ENCODE assay signal across 15 cellular contexts in genomic region chr21:45290948-45291612, GRCh38. TPM values are rescaled to one million over a fixed set of nuclear protein-coding genes. Genes with fewer than 3 reads are reported as not detected.
DNase-seq lines count a peak whose midpoint lies in the region; ATAC-seq and TF ChIP-seq lines count a peak whose summit lies in the region.
"Had no signal": no experiment of that assay in that cellular context is flagged by ENCODE, and none has a peak within 500 bp of the region (broad histone marks: within the 10 kb centered on the region; RNA-seq: fewer than 3 reads in every experiment).

No MANE protein-coding gene starts in this region.

- intact Hi-C loops in cardiac septum (cut with DNase I): loop anchor here (5.0 to 10.0 kb wide), 3 partner anchors 149 to 531 kb away; no protein-coding TSS in a partner anchor
- intact Hi-C loops in Right ventricle myocardium superior (cut with DNase I): no loop called here
- intact Hi-C loops in uterus (cut with DNase I; ENCODE audit: low total_unique reads): no loop called here

- 84 to 93% methylated on average over 12 to 13 of the region's 14 CpGs for WGBS in mesodermal cell (ENCODE audit: insufficient coverage in 2 of 2), 2 experiments

- peak; percentile 70 for DNase-seq in cardiac septum (ENCODE audit: low spot score)
- no peak for DNase-seq in Right ventricle myocardium superior
- DNase-seq in brain microvascular endothelial cell: peak; percentile 53
- DNase-seq in uterus: peak in 1 of 2 donors; percentile 44
- DNase-seq in DMS53 (lab: John Stamatoyannopoulos, UW): no peak
- DNase-seq: activated CD8-positive, alpha-beta T cell treated with anti-CD3 and anti-CD28 coated beads for 36 hours; aorta; Kasumi-1; NCI-H2227 treated with DMSO at 0.1 percent for 48 hours had no signal

- in situ Hi-C loops in brain microvascular endothelial cell (cut with HindIII; ENCODE audit: low pct_ligation_motif_present, low sequenced_read_pairs): no loop called here

- H3K9me3 Mint-ChIP-seq in activated T-helper 17 cell treated with anti-CD3 and anti-CD28 coated beads, Interleukin-2, amount 50 U/mL, for 72 hours: no peaks in the 10 kb centered on the region
- H3K9me3 Mint-ChIP-seq: activated CD8-positive, alpha-beta T cell treated with anti-CD3 and anti-CD28 coated beads for 36 hours had no signal

- H3K4me3 Mint-ChIP-seq in activated T-helper 17 cell treated with anti-CD3 and anti-CD28 coated beads, Interleukin-2, amount 50 U/mL, for 72 hours: no peak overlapping the region
- H3K4me3 Mint-ChIP-seq: activated CD8-positive, alpha-beta T cell treated with anti-CD3 and anti-CD28 coated beads for 36 hours had no signal

- no peak overlapping the region for H3K27ac Mint-ChIP-seq in activated T-helper 17 cell treated with anti-CD3 and anti-CD28 coated beads, Interleukin-2, amount 50 U/mL, for 72 hours
- H3K27ac Mint-ChIP-seq: activated CD8-positive, alpha-beta T cell treated with anti-CD3 and anti-CD28 coated beads for 36 hours had no signal

- H3K4me3 ChIP-seq in brain microvascular endothelial cell (ENCODE audit: low read depth, low read length): no peak overlapping the region
- H3K4me3 ChIP-seq in mesodermal cell (ENCODE audit: extremely low read depth, insufficient read depth, low read length, poor library complexity, severe bottlenecking): no peak overlapping the region
- no peak overlapping the region for H3K4me3 ChIP-seq in uterus
- H3K4me3 ChIP-seq: psoas muscle, SJSA1 had no signal

- no peak for TF ChIP-seq CTCF in brain microvascular endothelial cell (IDR thresholded peaks at IDR 0.05; ENCODE audit: low read depth, low read length, missing control alignments)
- no peak for TF ChIP-seq CTCF in uterus (IDR thresholded peaks at IDR 0.05)

- H3K4me1 ChIP-seq in mesodermal cell (ENCODE audit: control insufficient read depth, insufficient read depth, low read length, poor library complexity, severe bottlenecking) (peaks cover 52% of the 10 kb centered on the region), uterus (peaks cover 12 to 33% of the 10 kb centered on the region in 2 donors)

- H3K9me3 ChIP-seq in mesodermal cell (ENCODE audit: control insufficient read depth, low read length): no peaks in the 10 kb centered on the region
- H3K9me3 ChIP-seq in uterus: no peaks in the 10 kb centered on the region
- H3K9me3 ChIP-seq: psoas muscle, SJSA1 had no signal

- H3K4me1 Mint-ChIP-seq in activated T-helper 17 cell treated with anti-CD3 and anti-CD28 coated beads, Interleukin-2, amount 50 U/mL, for 72 hours: peaks cover 3% of the 10 kb centered on the region

- ATAC-seq in Right ventricle myocardium superior (ENCODE audit: poor library complexity) (no peak), HG03025 (IDR thresholded peaks at IDR 0.05; ENCODE audit: low FRiP score, unreplicated experiment) (no peak)
- no peak for ATAC-seq in activated T-helper 17 cell treated with anti-CD3 and anti-CD28 coated beads, Interleukin-2, amount 50 U/mL, for 72 hours (replicated peaks)
- ATAC-seq: activated CD8-positive, alpha-beta T cell treated with anti-CD3 and anti-CD28 coated beads for 36 hours; esophagus mucosa; psoas muscle had no signal

- H3K36me3 Mint-ChIP-seq in activated T-helper 17 cell treated with anti-CD3 and anti-CD28 coated beads, Interleukin-2, amount 50 U/mL, for 72 hours (ENCODE audit: low read depth): peaks cover 5% of the 10 kb centered on the region

- H3K36me3 ChIP-seq in brain microvascular endothelial cell (replicated peaks) (peaks cover under 1% of the 10 kb centered on the region), mesodermal cell (ENCODE audit: control insufficient read depth, insufficient read depth, low read length) (peaks cover 20% of the 10 kb centered on the region), uterus (no peaks in the 10 kb centered on the region)

- TF ChIP-seq POLR2A in uterus (IDR thresholded peaks at IDR 0.05): no peak

- H3K27me3 Mint-ChIP-seq in activated T-helper 17 cell treated with anti-CD3 and anti-CD28 coated beads, Interleukin-2, amount 50 U/mL, for 72 hours: no peaks in the 10 kb centered on the region
- H3K27me3 Mint-ChIP-seq: activated CD8-positive, alpha-beta T cell treated with anti-CD3 and anti-CD28 coated beads for 36 hours had no signal

- H3K27ac ChIP-seq in brain microvascular endothelial cell (peak overlapping the region; percentile 24), mesodermal cell (ENCODE audit: low read depth, low read length, severe bottlenecking) (peak overlapping the region; percentile 62), uterus (peak overlapping the region; percentile 2 to 89)
- H3K27ac ChIP-seq: psoas muscle, SJSA1 had no signal

- H3K27me3 ChIP-seq in brain microvascular endothelial cell (replicated peaks): no peaks in the 10 kb centered on the region
- no peaks in the 10 kb centered on the region for H3K27me3 ChIP-seq in uterus
- H3K27me3 ChIP-seq: SJSA1 had no signal

RNA-seq across cellular contexts. Expression of gene POFUT2, which starts 3.4 kb away (rescaled TPM):
- total RNA-seq in cardiac septum (20.1 TPM), Right ventricle myocardium superior (15.3 TPM), uterus (10 to 100 TPM in 3 of 4 donors, 1 to 10 TPM in 1; 6.2 to 49.7 (median 24.6) TPM)
- 72.3 TPM for polyA plus RNA-seq in mesodermal cell (2013, experiment 1 of 2)
- 59.6 TPM for polyA plus RNA-seq in mesodermal cell (2013, experiment 2 of 2)
- total RNA-seq in activated T-helper 17 cell treated with anti-CD3 and anti-CD28 coated beads, Interleukin-2, amount 50 U/mL, for 72 hours: 10 to 100 TPM; 12.0 to 22.8 TPM

Comparison
In these comparisons a context has a peak if more than half of its experiments do, and no peak if none do; other contexts are left out.
1. DNase-seq: peak in cardiac septum (single experiment) and brain microvascular endothelial cell (single experiment); none in Right ventricle myocardium superior (single experiment) and DMS53 (single experiment).
2. Peak in every context shown above with its lines, with median percentiles within 50 percentile points of each other: H3K27ac ChIP-seq.